32 cellular contexts compared by ENCODE assay signal in genomic region chr21:42599962-42600361, GRCh38.
"Had no signal": no experiment of that assay in that cellular context is flagged by ENCODE, and none has a peak within 500 bp of the region (broad histone marks: within the 10 kb centered on the region; RNA-seq: fewer than 3 reads in every experiment).

No MANE protein-coding gene starts in this region.

- DNase-seq: activated CD4-positive, alpha-beta memory T cell treated with anti-CD3 and anti-CD28 coated beads, Interleukin-2, amount 10 ng/mL, durations not matched to agents 7 days and 5 days; activated CD4-positive, alpha-beta T cell treated with anti-CD3 and anti-CD28 coated beads for 1 hour; activated CD4-positive, alpha-beta T cell treated with anti-CD3 and anti-CD28 coated beads for 48 hours; activated CD4-positive, CD25-positive, alpha-beta regulatory T cell; activated CD8-positive, alpha-beta memory T cell treated with anti-CD3 and anti-CD28 coated beads for 24 hours; activated CD8-positive, alpha-beta memory T cell treated with anti-CD3 and anti-CD28 coated beads, Interleukin-2, amount 10 ng/mL, durations not matched to agents 7 days and 5 days; activated naive CD4-positive, alpha-beta T cell treated with anti-CD3 and anti-CD28 coated beads, Interleukin-2, amount 10 ng/mL, durations not matched to agents 7 days and 5 days; activated naive CD8-positive, alpha-beta T cell treated with anti-CD3 and anti-CD28 coated beads, Interleukin-2, amount 50 U/mL, for 24 hours; activated T-cell treated with anti-CD3 and anti-CD28 coated beads, Interleukin-2, amount 50 U/mL, for 24 hours; anterior cingulate cortex; Kasumi-1; KG1; MG63; NCI-H1048; NCI-H1105 treated with DMSO at 0.1 percent for 48 hours; NCI-H1436; NCI-H1694; NCI-H1930; NCI-H2081 treated with DMSO at 0.1 percent for 48 hours; NCI-H510A; NCI-H526; NCI-H748 treated with DMSO at 0.1 percent for 48 hours; NK-92 treated with Interleukin-12 subunit alpha and Interleukin-12 subunit beta, amount 100 ng/mL, for 24 hours; PC-3; Right ventricle myocardium superior; SW 1271; T-helper 1 cell; T-helper 2 cell; T-helper 9 cell had no signal

- H3K4me1 ChIP-seq: Peyer's patch had no signal

- H3K27me3 ChIP-seq: Peyer's patch had no signal

- H3K27ac ChIP-seq: Peyer's patch, RWPE1, VCaP had no signal

- H3K4me3 ChIP-seq: MG63, Peyer's patch had no signal

- ATAC-seq: activated CD8-positive, alpha-beta memory T cell treated with anti-CD3 and anti-CD28 coated beads, Interleukin-2, amount 10 ng/mL, durations not matched to agents 7 days and 5 days; activated naive CD8-positive, alpha-beta T cell treated with anti-CD3 and anti-CD28 coated beads, Interleukin-2, amount 50 U/mL, for 24 hours; PC-3 had no signal

- H3K36me3 ChIP-seq: MG63, Peyer's patch had no signal
